ENCODE assay signal across 13 cellular contexts in the genomic region with DNA sequence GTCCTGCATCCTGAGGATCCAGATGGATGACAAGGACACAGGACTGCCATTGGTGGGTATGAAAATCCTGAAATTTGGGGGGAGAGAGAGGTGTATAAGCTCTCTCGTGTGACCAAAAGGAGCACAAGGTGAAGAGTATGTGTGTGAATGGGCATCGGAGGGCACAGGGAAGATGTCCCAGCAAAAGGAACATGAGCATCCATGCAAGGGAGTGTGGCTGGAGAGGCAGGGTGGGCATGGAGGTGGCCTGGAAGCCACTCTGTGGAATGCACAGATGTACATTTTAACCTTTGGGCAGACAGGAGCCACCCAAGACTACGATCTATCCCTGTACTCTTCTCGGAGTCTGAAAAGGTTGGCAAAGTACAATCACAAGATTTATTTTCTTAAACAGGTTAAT. TPM values are rescaled to one million over a fixed set of nuclear protein-coding genes. Genes with fewer than 3 reads are reported as not detected.
DNase-seq lines count a peak whose midpoint lies in the region; ATAC-seq lines count a peak whose summit lies in the region.
"Had no signal": no experiment of that assay in that cellular context is flagged by ENCODE, and none has a peak within 500 bp of the region (broad histone marks: within the 10 kb centered on the region; RNA-seq: fewer than 3 reads in every experiment).

No MANE protein-coding gene starts in this region.

- no peaks in the 10 kb centered on the region for H3K27me3 Mint-ChIP-seq in activated naive CD4-positive, alpha-beta T cell treated with anti-CD3 and anti-CD28 coated beads, Interleukin-2, amount 10 ng/mL, durations not matched to agents 7 days and 5 days
- H3K27me3 Mint-ChIP-seq in IgD-negative memory B cell, result no peaks in the 10 kb centered on the region
- no peaks in the 10 kb centered on the region for H3K27me3 Mint-ChIP-seq in central memory CD8-positive, alpha-beta T cell
- no peaks in the 10 kb centered on the region for H3K27me3 Mint-ChIP-seq in stimulated activated naive CD8-positive, alpha-beta T cell treated with anti-CD3 and anti-CD28 coated beads, Interleukin-15, amount 100 ng/mL, for 72 hours
- H3K27me3 Mint-ChIP-seq: activated CD4-positive, alpha-beta T cell treated with anti-CD3 and anti-CD28 coated beads, Interleukin-2, amount 10 ng/mL, durations not matched to agents 7 days and 5 days had no signal

- peaks cover 60% of the 10 kb centered on the region for H3K36me3 Mint-ChIP-seq in activated naive CD4-positive, alpha-beta T cell treated with anti-CD3 and anti-CD28 coated beads, Interleukin-2, amount 10 ng/mL, durations not matched to agents 7 days and 5 days
- H3K36me3 Mint-ChIP-seq in IgD-negative memory B cell, result peaks cover 5% of the 10 kb centered on the region
- H3K36me3 Mint-ChIP-seq in central memory CD8-positive, alpha-beta T cell (ENCODE audit: insufficient read depth), result peaks cover 55% of the 10 kb centered on the region

- H3K9me3 Mint-ChIP-seq in activated naive CD4-positive, alpha-beta T cell treated with anti-CD3 and anti-CD28 coated beads, Interleukin-2, amount 10 ng/mL, durations not matched to agents 7 days and 5 days, result no peaks in the 10 kb centered on the region
- H3K9me3 Mint-ChIP-seq in IgD-negative memory B cell, result no peaks in the 10 kb centered on the region
- H3K9me3 Mint-ChIP-seq in central memory CD8-positive, alpha-beta T cell, result no peaks in the 10 kb centered on the region
- no peaks in the 10 kb centered on the region for H3K9me3 Mint-ChIP-seq in stimulated activated naive CD8-positive, alpha-beta T cell treated with anti-CD3 and anti-CD28 coated beads, Interleukin-15, amount 100 ng/mL, for 72 hours
- H3K9me3 Mint-ChIP-seq: activated CD4-positive, alpha-beta T cell treated with anti-CD3 and anti-CD28 coated beads, Interleukin-2, amount 10 ng/mL, durations not matched to agents 7 days and 5 days had no signal

- peak overlapping the region; percentile 51 for H3K27ac Mint-ChIP-seq in activated naive CD4-positive, alpha-beta T cell treated with anti-CD3 and anti-CD28 coated beads, Interleukin-2, amount 10 ng/mL, durations not matched to agents 7 days and 5 days
- H3K27ac Mint-ChIP-seq in IgD-negative memory B cell, result peak overlapping the region; percentile 27 to 78 (median 70)
- H3K27ac Mint-ChIP-seq in central memory CD8-positive, alpha-beta T cell (ENCODE audit: low read depth), result peak overlapping the region; percentile 77
- peak overlapping the region; percentile 7 to 78 for H3K27ac Mint-ChIP-seq in stimulated activated naive CD8-positive, alpha-beta T cell treated with anti-CD3 and anti-CD28 coated beads, Interleukin-15, amount 100 ng/mL, for 72 hours
- H3K27ac Mint-ChIP-seq: activated CD4-positive, alpha-beta T cell treated with anti-CD3 and anti-CD28 coated beads, Interleukin-2, amount 10 ng/mL, durations not matched to agents 7 days and 5 days had no signal

- DNase-seq in activated naive CD4-positive, alpha-beta T cell treated with anti-CD3 and anti-CD28 coated beads, Interleukin-2, amount 10 ng/mL, durations not matched to agents 7 days and 5 days, result no peak
- no peak for DNase-seq in activated naive CD4-positive, alpha-beta T cell treated with anti-CD3 and anti-CD28 coated beads, Interleukin-2, amount 50 U/mL, for 16 hours
- DNase-seq in central memory CD8-positive, alpha-beta T cell (ENCODE audit: low spot score in 2 of 2), result no peak
- no peak for DNase-seq in stimulated activated naive CD8-positive, alpha-beta T cell treated with anti-CD3 and anti-CD28 coated beads, Interleukin-15, amount 100 ng/mL, for 72 hours
- DNase-seq in cerebellar nuclear complex (lab: John Stamatoyannopoulos, UW), result no peak
- DNase-seq in activated CD4-positive, alpha-beta T cell treated with anti-CD3 and anti-CD28 coated beads for 4 hours, result no peak
- DNase-seq: activated CD4-positive, alpha-beta T cell treated with anti-CD3 and anti-CD28 coated beads, Interleukin-2, amount 10 ng/mL, durations not matched to agents 7 days and 5 days; hypothalamus; kidney glomerular epithelial cell; NCI-H1694; Peyer's patch had no signal

- peaks cover 7% of the 10 kb centered on the region for H3K4me1 Mint-ChIP-seq in activated naive CD4-positive, alpha-beta T cell treated with anti-CD3 and anti-CD28 coated beads, Interleukin-2, amount 10 ng/mL, durations not matched to agents 7 days and 5 days
- H3K4me1 Mint-ChIP-seq in IgD-negative memory B cell, result peaks cover 10 to 40% (median 16%) of the 10 kb centered on the region in 3 donors
- H3K4me1 Mint-ChIP-seq in central memory CD8-positive, alpha-beta T cell, result peaks cover 34% of the 10 kb centered on the region
- H3K4me1 Mint-ChIP-seq in stimulated activated naive CD8-positive, alpha-beta T cell treated with anti-CD3 and anti-CD28 coated beads, Interleukin-15, amount 100 ng/mL, for 72 hours, result peaks cover 11% of the 10 kb centered on the region

- CTCF ChIA-PET in activated naive CD4-positive, alpha-beta T cell treated with anti-CD3 and anti-CD28 coated beads, Interleukin-2, amount 10 ng/mL, durations not matched to agents 7 days and 5 days (lab: Charles Lee), result interaction anchor here (1.2 to 2.2 kb wide), 2 partner anchors 143 to 145 kb away, joined by 4 read pairs; no protein-coding TSS in a partner anchor

- H3K4me3 Mint-ChIP-seq in activated naive CD4-positive, alpha-beta T cell treated with anti-CD3 and anti-CD28 coated beads, Interleukin-2, amount 10 ng/mL, durations not matched to agents 7 days and 5 days, result no peak overlapping the region
- no peak overlapping the region for H3K4me3 Mint-ChIP-seq in IgD-negative memory B cell
- no peak overlapping the region for H3K4me3 Mint-ChIP-seq in central memory CD8-positive, alpha-beta T cell
- no peak overlapping the region for H3K4me3 Mint-ChIP-seq in stimulated activated naive CD8-positive, alpha-beta T cell treated with anti-CD3 and anti-CD28 coated beads, Interleukin-15, amount 100 ng/mL, for 72 hours
- H3K4me3 Mint-ChIP-seq: activated CD4-positive, alpha-beta T cell treated with anti-CD3 and anti-CD28 coated beads, Interleukin-2, amount 10 ng/mL, durations not matched to agents 7 days and 5 days had no signal

- ATAC-seq in central memory CD8-positive, alpha-beta T cell (replicated peaks; ENCODE audit: extremely low read depth, poor library complexity, severe bottlenecking), result no peak
- ATAC-seq in stimulated activated naive CD8-positive, alpha-beta T cell treated with anti-CD3 and anti-CD28 coated beads, Interleukin-15, amount 100 ng/mL, for 72 hours, result peak; percentile 7
- ATAC-seq in GM18867 (IDR thresholded peaks at IDR 0.05; ENCODE audit: unreplicated experiment), result no peak

RNA-seq across cellular contexts. Expression of gene CAPN7, which starts 54.5 kb away (rescaled TPM):
- polyA plus RNA-seq in IgD-negative memory B cell, result 27.8 TPM
